Comparison of ENCODE assay signal across 9 cellular contexts in genomic region chr1:31181515-31182343, GRCh38. TPM values are rescaled to one million over a fixed set of nuclear protein-coding genes. Genes with fewer than 3 reads are reported as not detected.
DNase-seq lines count a peak whose midpoint lies in the region; ATAC-seq, FAIRE-seq and TF ChIP-seq lines count a peak whose summit lies in the region.
"Had no signal": no experiment of that assay in that cellular context is flagged by ENCODE, and none has a peak within 500 bp of the region (broad histone marks: within the 10 kb centered on the region; RNA-seq: fewer than 3 reads in every experiment).

No MANE protein-coding gene starts in this region.

- H3K36me3 ChIP-seq in OCI-LY7 (ENCODE audit: insufficient read depth, low read length) = no peaks in the 10 kb centered on the region

- peak; percentile 63 for FAIRE-seq in GM18507 (lab: Jason Lieb, UNC)
- FAIRE-seq: islet of Langerhans had no signal

- ATAC-seq in left ventricle myocardium superior (peak; percentile 82), HG03521 (IDR thresholded peaks at IDR 0.05; ENCODE audit: unreplicated experiment) (no peak), HG02571 (IDR thresholded peaks at IDR 0.05; ENCODE audit: unreplicated experiment) (no peak)

- H3K4me1 ChIP-seq in OCI-LY7 (ENCODE audit: insufficient read depth, low read length, poor library complexity, severe bottlenecking) = peaks cover 6% of the 10 kb centered on the region

- no peak overlapping the region for H2AFZ ChIP-seq in OCI-LY7 (ENCODE audit: low read length)

- POLR2A ChIA-PET in OCI-LY7 (lab: Charles Lee) = no interaction called here

- no peak overlapping the region for H3K4me3 Mint-ChIP-seq in activated naive CD8-positive, alpha-beta T cell treated with anti-CD3 and anti-CD28 coated beads for 36 hours

- DNase-seq in GM18507 (ENCODE audit: extremely low spot score, insufficient read length, low read depth) = no peak
- peak; percentile 52 for DNase-seq in OCI-LY7 (ENCODE audit: low spot score)
- peak; percentile 61 for DNase-seq in activated naive CD8-positive, alpha-beta T cell treated with anti-CD3 and anti-CD28 coated beads for 36 hours
- DNase-seq in left ventricle myocardium superior = peak; percentile 73
- DNase-seq in retina = peak; percentile 88

- H4K20me1 ChIP-seq in OCI-LY7 (ENCODE audit: insufficient read depth, low read length) = no peaks in the 10 kb centered on the region

- peaks cover 65% of the 10 kb centered on the region for H3K27me3 Mint-ChIP-seq in activated naive CD8-positive, alpha-beta T cell treated with anti-CD3 and anti-CD28 coated beads for 36 hours

- TF ChIP-seq CTCF in 22Rv1 (IDR thresholded peaks at IDR 0.05) (peak; percentile 95), OCI-LY7 (conservative IDR thresholded peaks at IDR 0.05; ENCODE audit: low read length) (peak; percentile 86)

- BruUV-seq in OCI-LY7 (replicated peaks; lab: Mats Ljungman, UMichigan) = no TSS peak

- H3K4me1 Mint-ChIP-seq in activated naive CD8-positive, alpha-beta T cell treated with anti-CD3 and anti-CD28 coated beads for 36 hours = peaks cover 2% of the 10 kb centered on the region

- H3K79me2 ChIP-seq in OCI-LY7 (ENCODE audit: insufficient read depth, low read depth, low read length) = no peaks in the 10 kb centered on the region

- H3K9me3 Mint-ChIP-seq in activated naive CD8-positive, alpha-beta T cell treated with anti-CD3 and anti-CD28 coated beads for 36 hours = no peaks in the 10 kb centered on the region

- H3K36me3 Mint-ChIP-seq in activated naive CD8-positive, alpha-beta T cell treated with anti-CD3 and anti-CD28 coated beads for 36 hours = no peaks in the 10 kb centered on the region

- peak overlapping the region; percentile 25 for H3K4me3 ChIP-seq in OCI-LY7 (ENCODE audit: low read depth, low read length, poor library complexity, severe bottlenecking)

- no peaks in the 10 kb centered on the region for H3K9me3 ChIP-seq in OCI-LY7 (ENCODE audit: low read length)

- no peak overlapping the region for H3K27ac Mint-ChIP-seq in activated naive CD8-positive, alpha-beta T cell treated with anti-CD3 and anti-CD28 coated beads for 36 hours

- CTCF ChIA-PET in OCI-LY7 (lab: Charles Lee; ENCODE audit: unreplicated experiment) = no interaction called here

- H3K9me2 ChIP-seq in OCI-LY7 (ENCODE audit: insufficient read depth, low read length) = no peaks in the 10 kb centered on the region

- intact Hi-C loops in OCI-LY7 (cut with micrococcal nuclease; ENCODE audit: unreplicated experiment) (no loop called here), left ventricle myocardium superior (cut with micrococcal nuclease) (loop anchor here (10.0 kb wide), 3 partner anchors 153 to 363 kb away; no protein-coding TSS in a partner anchor)

- no peak overlapping the region for H3K27ac ChIP-seq in 22Rv1
- no peak overlapping the region for H3K27ac ChIP-seq in OCI-LY7 (ENCODE audit: low read depth, low read length, poor library complexity, severe bottlenecking)

- H3K4me2 ChIP-seq in OCI-LY7 (ENCODE audit: low read length) = peak overlapping the region; percentile 72

RNA-seq across cellular contexts. Expression of gene NKAIN1, which starts 58.0 kb away (rescaled TPM):
- not detected in 2 replicates for total RNA-seq in OCI-LY7 (2014; rRNA removed; shearing (Covaris generic))
- total RNA-seq in OCI-LY7 (2022) (not detected in 2 replicates), left ventricle myocardium superior (not detected)
- total RNA-seq in activated naive CD8-positive, alpha-beta T cell treated with anti-CD3 and anti-CD28 coated beads for 36 hours = not detected
